9 cellular contexts compared by ENCODE assay signal in the genomic region with DNA sequence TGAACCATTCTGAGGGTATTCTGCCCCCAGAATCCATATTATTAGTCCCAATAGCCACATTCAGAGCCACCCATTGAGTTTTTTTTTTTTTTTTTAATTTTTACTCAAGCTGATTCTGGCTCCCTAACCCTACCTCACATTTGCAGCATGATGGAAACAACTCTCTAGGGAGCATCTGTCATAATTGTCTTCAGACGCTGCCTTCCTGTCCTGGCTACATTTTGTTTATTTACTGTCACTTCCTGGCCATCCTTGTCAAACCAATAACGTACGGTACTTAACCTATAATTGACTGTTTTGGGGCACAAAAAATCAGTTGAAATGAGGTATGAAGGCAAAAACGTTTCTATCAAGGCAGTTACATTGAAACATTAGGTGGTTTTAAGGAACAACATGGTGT. TPM values are rescaled to one million over a fixed set of nuclear protein-coding genes. Genes with fewer than 3 reads are reported as not detected.
DNase-seq lines count a peak whose midpoint lies in the region; ATAC-seq lines count a peak whose summit lies in the region.
"Had no signal": no experiment of that assay in that cellular context is flagged by ENCODE, and none has a peak within 500 bp of the region (broad histone marks: within the 10 kb centered on the region; RNA-seq: fewer than 3 reads in every experiment).

No MANE protein-coding gene starts in this region.

- no peaks in the 10 kb centered on the region for H3K9me3 Mint-ChIP-seq in activated CD4-positive, alpha-beta T cell treated with anti-CD3 and anti-CD28 coated beads, Interleukin-2, amount 10 ng/mL, durations not matched to agents 24 days and 14 days
- H3K9me3 Mint-ChIP-seq in stimulated activated memory B cell treated with anti-CD40 and anti-IgM and Interleukin-4, amounts not matched to agents 10 μg/mL and 1 μg/mL and 100 μg/mL, for 72 hours: no peaks in the 10 kb centered on the region
- no peaks in the 10 kb centered on the region for H3K9me3 Mint-ChIP-seq in activated T-helper 2 cell treated with anti-CD3 and anti-CD28 coated beads, Interferon-gamma antibody, Interleukin-2, Interleukin-4, amounts not matched to agents 10 μg/mL and 5 μg/mL and 100 μg/mL, durations not matched to agents 14 hours and 24 hours and 36 hours

- H3K9ac ChIP-seq in duodenal mucosa (ENCODE audit: low read depth in 1 of 2, low read length in 2 of 2): peak overlapping the region; percentile 15 to 60

- H3K4me3 Mint-ChIP-seq in activated CD4-positive, alpha-beta T cell treated with anti-CD3 and anti-CD28 coated beads, Interleukin-2, amount 10 ng/mL, durations not matched to agents 24 days and 14 days: peak overlapping the region; percentile 77
- H3K4me3 Mint-ChIP-seq in stimulated activated memory B cell treated with anti-CD40 and anti-IgM and Interleukin-4, amounts not matched to agents 10 μg/mL and 1 μg/mL and 100 μg/mL, for 72 hours: peak overlapping the region; percentile 93
- H3K4me3 Mint-ChIP-seq in activated T-helper 2 cell treated with anti-CD3 and anti-CD28 coated beads, Interferon-gamma antibody, Interleukin-2, Interleukin-4, amounts not matched to agents 10 μg/mL and 5 μg/mL and 100 μg/mL, durations not matched to agents 14 hours and 24 hours and 36 hours (ENCODE audit: low read depth): no peak overlapping the region

- H3K27me3 ChIP-seq in duodenal mucosa (ENCODE audit: control insufficient read depth in 1 of 2, insufficient read depth in 2 of 2, low read length in 2 of 2): no peaks in the 10 kb centered on the region

- H3K9me3 ChIP-seq in duodenal mucosa (ENCODE audit: control insufficient read depth in 1 of 2, low read length in 2 of 2): no peaks in the 10 kb centered on the region

- no peak for ATAC-seq in stimulated activated memory B cell treated with anti-CD40 and anti-IgM and Interleukin-4, amounts not matched to agents 10 μg/mL and 1 μg/mL and 100 μg/mL, for 72 hours
- no peak for ATAC-seq in HG03469 (IDR thresholded peaks at IDR 0.05; ENCODE audit: unreplicated experiment)

- intact Hi-C loops in activated CD4-positive, alpha-beta T cell treated with anti-CD3 and anti-CD28 coated beads, Interleukin-2, amount 10 ng/mL, durations not matched to agents 24 days and 14 days (cut with micrococcal nuclease): no loop called here
- intact Hi-C loops in activated T-helper 2 cell treated with anti-CD3 and anti-CD28 coated beads, Interferon-gamma antibody, Interleukin-2, Interleukin-4, amounts not matched to agents 10 μg/mL and 5 μg/mL and 100 μg/mL, durations not matched to agents 14 hours and 24 hours and 36 hours (cut with micrococcal nuclease): loop anchor here (5.0 to 10.0 kb wide), 2 partner anchors 790 to 972 kb away; no protein-coding TSS in a partner anchor

- H3K36me3 Mint-ChIP-seq in activated CD4-positive, alpha-beta T cell treated with anti-CD3 and anti-CD28 coated beads, Interleukin-2, amount 10 ng/mL, durations not matched to agents 24 days and 14 days (ENCODE audit: low read depth): peaks cover 7% of the 10 kb centered on the region
- peaks cover 10% of the 10 kb centered on the region for H3K36me3 Mint-ChIP-seq in stimulated activated memory B cell treated with anti-CD40 and anti-IgM and Interleukin-4, amounts not matched to agents 10 μg/mL and 1 μg/mL and 100 μg/mL, for 72 hours
- H3K36me3 Mint-ChIP-seq in activated T-helper 2 cell treated with anti-CD3 and anti-CD28 coated beads, Interferon-gamma antibody, Interleukin-2, Interleukin-4, amounts not matched to agents 10 μg/mL and 5 μg/mL and 100 μg/mL, durations not matched to agents 14 hours and 24 hours and 36 hours (ENCODE audit: low read depth): peaks cover 13% of the 10 kb centered on the region

- peaks cover 61% of the 10 kb centered on the region for H3K4me1 Mint-ChIP-seq in activated CD4-positive, alpha-beta T cell treated with anti-CD3 and anti-CD28 coated beads, Interleukin-2, amount 10 ng/mL, durations not matched to agents 24 days and 14 days
- peaks cover 70% of the 10 kb centered on the region for H3K4me1 Mint-ChIP-seq in stimulated activated memory B cell treated with anti-CD40 and anti-IgM and Interleukin-4, amounts not matched to agents 10 μg/mL and 1 μg/mL and 100 μg/mL, for 72 hours
- H3K4me1 Mint-ChIP-seq in activated T-helper 2 cell treated with anti-CD3 and anti-CD28 coated beads, Interferon-gamma antibody, Interleukin-2, Interleukin-4, amounts not matched to agents 10 μg/mL and 5 μg/mL and 100 μg/mL, durations not matched to agents 14 hours and 24 hours and 36 hours (ENCODE audit: low read depth): peaks cover 64% of the 10 kb centered on the region

- H3K36me3 ChIP-seq in duodenal mucosa (ENCODE audit: control insufficient read depth in 1 of 2, insufficient read depth in 2 of 2, low read length in 2 of 2): no peaks in the 10 kb centered on the region

- peak; percentile 63 for DNase-seq in activated CD4-positive, alpha-beta T cell treated with anti-CD3 and anti-CD28 coated beads, Interleukin-2, amount 10 ng/mL, durations not matched to agents 24 days and 14 days
- no peak for DNase-seq in activated CD4-positive, alpha-beta T cell treated with anti-CD3 and anti-CD28 coated beads, Interleukin-2, amount 50 U/mL, for 1 hour
- peak; percentile 38 for DNase-seq in KBM-7
- no peak for DNase-seq in activated T-helper 2 cell treated with anti-CD3 and anti-CD28 coated beads, Interferon-gamma antibody, Interleukin-2, Interleukin-4, amounts not matched to agents 10 μg/mL and 5 μg/mL and 100 μg/mL, durations not matched to agents 14 hours and 24 hours and 36 hours (ENCODE audit: low spot score)
- no peak for DNase-seq in SIG-M5 (lab: John Stamatoyannopoulos, UW)
- DNase-seq: C1 segment of cervical spinal cord had no signal

- peak overlapping the region; percentile 27 for H3K27ac Mint-ChIP-seq in activated CD4-positive, alpha-beta T cell treated with anti-CD3 and anti-CD28 coated beads, Interleukin-2, amount 10 ng/mL, durations not matched to agents 24 days and 14 days
- peak overlapping the region; percentile 92 for H3K27ac Mint-ChIP-seq in stimulated activated memory B cell treated with anti-CD40 and anti-IgM and Interleukin-4, amounts not matched to agents 10 μg/mL and 1 μg/mL and 100 μg/mL, for 72 hours
- no peak overlapping the region for H3K27ac Mint-ChIP-seq in activated T-helper 2 cell treated with anti-CD3 and anti-CD28 coated beads, Interferon-gamma antibody, Interleukin-2, Interleukin-4, amounts not matched to agents 10 μg/mL and 5 μg/mL and 100 μg/mL, durations not matched to agents 14 hours and 24 hours and 36 hours

- in situ Hi-C loops in KBM-7 (cut with MboI; ENCODE audit: low pct_unique_long_range_greater_than_20kb, low sequenced_read_pairs): no loop called here

- no peaks in the 10 kb centered on the region for H3K27me3 Mint-ChIP-seq in activated CD4-positive, alpha-beta T cell treated with anti-CD3 and anti-CD28 coated beads, Interleukin-2, amount 10 ng/mL, durations not matched to agents 24 days and 14 days
- no peaks in the 10 kb centered on the region for H3K27me3 Mint-ChIP-seq in stimulated activated memory B cell treated with anti-CD40 and anti-IgM and Interleukin-4, amounts not matched to agents 10 μg/mL and 1 μg/mL and 100 μg/mL, for 72 hours
- no peaks in the 10 kb centered on the region for H3K27me3 Mint-ChIP-seq in activated T-helper 2 cell treated with anti-CD3 and anti-CD28 coated beads, Interferon-gamma antibody, Interleukin-2, Interleukin-4, amounts not matched to agents 10 μg/mL and 5 μg/mL and 100 μg/mL, durations not matched to agents 14 hours and 24 hours and 36 hours (ENCODE audit: low read depth)

- peaks cover 0 to 6% of the 10 kb centered on the region in 2 donors for H3K4me1 ChIP-seq in duodenal mucosa (ENCODE audit: control insufficient read depth in 1 of 2, insufficient read depth in 2 of 2, low read length in 2 of 2)

- H3K27ac ChIP-seq in duodenal mucosa (ENCODE audit: low read depth, low read length): no peak overlapping the region

- H3K4me3 ChIP-seq in duodenal mucosa (ENCODE audit: low read depth in 1 of 2, low read length in 2 of 2): peak overlapping the region; percentile 67 to 68

RNA-seq across cellular contexts. Expression of gene GLIPR1, which starts 2.1 kb away (rescaled TPM):
- 4.3 and 5.3 TPM in 2 replicates for total RNA-seq in activated CD4-positive, alpha-beta T cell treated with anti-CD3 and anti-CD28 coated beads, Interleukin-2, amount 10 ng/mL, durations not matched to agents 24 days and 14 days
- 7.4 and 7.6 TPM in 2 replicates for total RNA-seq in activated T-helper 2 cell treated with anti-CD3 and anti-CD28 coated beads, Interferon-gamma antibody, Interleukin-2, Interleukin-4, amounts not matched to agents 10 μg/mL and 5 μg/mL and 100 μg/mL, durations not matched to agents 14 hours and 24 hours and 36 hours

RNA-seq across cellular contexts. Expression of gene KRR1, which starts 28.8 kb away (rescaled TPM):
- 134 and 141 TPM in 2 replicates for total RNA-seq in activated CD4-positive, alpha-beta T cell treated with anti-CD3 and anti-CD28 coated beads, Interleukin-2, amount 10 ng/mL, durations not matched to agents 24 days and 14 days
- 114 and 119 TPM in 2 replicates for total RNA-seq in activated T-helper 2 cell treated with anti-CD3 and anti-CD28 coated beads, Interferon-gamma antibody, Interleukin-2, Interleukin-4, amounts not matched to agents 10 μg/mL and 5 μg/mL and 100 μg/mL, durations not matched to agents 14 hours and 24 hours and 36 hours

Comparison
In these comparisons a context has a peak if more than half of its experiments do, and no peak if none do; other contexts are left out.
1. DNase-seq: peak in activated CD4-positive, alpha-beta T cell treated with anti-CD3 and anti-CD28 coated beads, Interleukin-2, amount 10 ng/mL, durations not matched to agents 24 days and 14 days (single experiment) and KBM-7 (single experiment); none in activated CD4-positive, alpha-beta T cell treated with anti-CD3 and anti-CD28 coated beads, Interleukin-2, amount 50 U/mL, for 1 hour (single experiment), activated T-helper 2 cell treated with anti-CD3 and anti-CD28 coated beads, Interferon-gamma antibody, Interleukin-2, Interleukin-4, amounts not matched to agents 10 μg/mL and 5 μg/mL and 100 μg/mL, durations not matched to agents 14 hours and 24 hours and 36 hours (single experiment) and SIG-M5 (single experiment).